11 cellular contexts compared by ENCODE assay signal in genomic region chr3:190162013-190162412, GRCh38. TPM values are rescaled to one million over a fixed set of nuclear protein-coding genes. Genes with fewer than 3 reads are reported as not detected.
"Had no signal": no experiment of that assay in that cellular context is flagged by ENCODE, and none has a peak within 500 bp of the region (broad histone marks: within the 10 kb centered on the region; RNA-seq: fewer than 3 reads in every experiment).

No MANE protein-coding gene starts in this region.

RNA-seq across cellular contexts. Expression of gene P3H2, which starts 41.3 kb away (rescaled TPM):
- total RNA-seq: activated B cell treated with CpG ODN at 0.5 μM for 24 hours; activated CD4-positive, alpha-beta memory T cell treated with anti-CD3 and anti-CD28 coated beads for 36 hours; activated CD4-positive, alpha-beta T cell treated with anti-CD3 and anti-CD28 coated beads, Interleukin-2, amount 10 ng/mL, durations not matched to agents 24 days and 14 days; activated CD8-positive, alpha-beta memory T cell treated with anti-CD3 and anti-CD28 coated beads for 36 hours; activated CD8-positive, alpha-beta T cell treated with anti-CD3 and anti-CD28 coated beads for 36 hours; activated naive CD4-positive, alpha-beta T cell treated with anti-CD3 and anti-CD28 coated beads for 36 hours; activated naive CD4-positive, alpha-beta T cell treated with anti-CD3 and anti-CD28 coated beads, Interleukin-2, amount 50 U/mL, for 72 hours; activated naive CD8-positive, alpha-beta T cell treated with anti-CD3 and anti-CD28 coated beads for 36 hours; activated T-cell treated with anti-CD3 and anti-CD28 coated beads, Interleukin-2, amount 50 U/mL, for 72 hours; activated T-helper 1 cell treated with anti-CD3 and anti-CD28 coated beads, Interleukin-12 subunit alpha, Interleukin-12 subunit beta, Interleukin-2, Interleukin-4 antibody, amounts not matched to agents 30 ng/mL and 10 ng/mL and 1 ng/mL, durations not matched to agents 14 hours and 24 hours and 36 hours; activated T-helper 17 cell treated with anti-CD3 and anti-CD28 coated beads, Interleukin-2, amount 50 U/mL, for 72 hours had no signal
